ENCODE assay signal across 13 cellular contexts in genomic region chr1:74964508-74964907, GRCh38.
DNase-seq lines count a peak whose midpoint lies in the region; ATAC-seq, FAIRE-seq and TF ChIP-seq lines count a peak whose summit lies in the region.
"Had no signal": no experiment of that assay in that cellular context is flagged by ENCODE, and none has a peak within 500 bp of the region (broad histone marks: within the 10 kb centered on the region; RNA-seq: fewer than 3 reads in every experiment).

No MANE protein-coding gene starts in this region.

- H3K4me3 ChIP-seq in kidney (ENCODE audit: low read length in 2 of 2) (no peak overlapping the region), MM.1S (ENCODE audit: low read length) (no peak overlapping the region)
- no peak overlapping the region for H3K4me3 ChIP-seq in naive thymus-derived CD4-positive, alpha-beta T cell (ENCODE audit: low read length)
- H3K4me3 ChIP-seq: sigmoid colon had no signal

- TF ChIP-seq CTCF in glutamatergic neuron (IDR thresholded peaks at IDR 0.05; ENCODE audit: partially characterized antibody, unreplicated experiment) (no peak), kidney (IDR thresholded peaks at IDR 0.05; ENCODE audit: borderline replicate concordance, extremely low read depth, insufficient read depth) (no peak), MM.1S (IDR thresholded peaks at IDR 0.05; ENCODE audit: low read length) (no peak)

- no peak for FAIRE-seq in kidney (lab: Jason Lieb, UNC)
- FAIRE-seq: islet of Langerhans had no signal

- no peak for ATAC-seq in naive thymus-derived CD4-positive, alpha-beta T cell

- no peaks in the 10 kb centered on the region for H3K9me3 Mint-ChIP-seq in glutamatergic neuron (ENCODE audit: unreplicated experiment)
- peaks cover 0 to 6% (median 0%) of the 10 kb centered on the region in 11 donors for H3K9me3 Mint-ChIP-seq in naive thymus-derived CD4-positive, alpha-beta T cell

- CTCF ChIA-PET in naive thymus-derived CD4-positive, alpha-beta T cell (lab: Charles Lee): no interaction called here

- no peak overlapping the region for H3K9ac ChIP-seq in kidney (ENCODE audit: low read length in 2 of 2)
- H3K9ac ChIP-seq in MM.1S (ENCODE audit: low read length): no peak overlapping the region

- H3K4me2 ChIP-seq in MM.1S (ENCODE audit: low read depth, low read length): no peak overlapping the region

- H3K36me3 ChIP-seq in kidney (ENCODE audit: control insufficient read depth in 1 of 2, insufficient read depth in 2 of 2, low read length in 2 of 2): no peaks in the 10 kb centered on the region
- H3K36me3 ChIP-seq in naive thymus-derived CD4-positive, alpha-beta T cell (ENCODE audit: control insufficient read depth in 2 of 3, insufficient read depth in 3 of 3, low read length in 3 of 3): no peaks in the 10 kb centered on the region
- H3K36me3 ChIP-seq in MM.1S (replicated peaks; ENCODE audit: insufficient read depth, low read length): no peaks in the 10 kb centered on the region
- H3K36me3 ChIP-seq: sigmoid colon had no signal

- POLR2A ChIA-PET in naive thymus-derived CD4-positive, alpha-beta T cell (lab: Charles Lee): no interaction called here

- no peaks in the 10 kb centered on the region for H3F3A ChIP-seq in MM.1S (ENCODE audit: insufficient read depth, low read length)

- H3K9me2 ChIP-seq in MM.1S (replicated peaks; ENCODE audit: insufficient read depth, low read length): no peaks in the 10 kb centered on the region

- H3K36me3 Mint-ChIP-seq in glutamatergic neuron (ENCODE audit: unreplicated experiment): no peaks in the 10 kb centered on the region
- no peaks in the 10 kb centered on the region for H3K36me3 Mint-ChIP-seq in naive thymus-derived CD4-positive, alpha-beta T cell

- intact Hi-C loops in kidney (cut with DNase I): no loop called here
- intact Hi-C loops in naive thymus-derived CD4-positive, alpha-beta T cell (cut with micrococcal nuclease): no loop called here

- peaks cover 7% of the 10 kb centered on the region for H3K4me1 Mint-ChIP-seq in glutamatergic neuron (ENCODE audit: low read depth, unreplicated experiment)
- H3K4me1 Mint-ChIP-seq in naive thymus-derived CD4-positive, alpha-beta T cell: no peaks in the 10 kb centered on the region

- no peaks in the 10 kb centered on the region for H3K79me2 ChIP-seq in MM.1S (ENCODE audit: low read length)

- H3K4me3 Mint-ChIP-seq in glutamatergic neuron (ENCODE audit: unreplicated experiment): no peak overlapping the region
- no peak overlapping the region for H3K4me3 Mint-ChIP-seq in naive thymus-derived CD4-positive, alpha-beta T cell

- no peaks in the 10 kb centered on the region for H4K20me1 ChIP-seq in MM.1S (ENCODE audit: insufficient read depth, low read length)

- H3K27me3 ChIP-seq in naive thymus-derived CD4-positive, alpha-beta T cell (ENCODE audit: control insufficient read depth in 2 of 2, insufficient read depth in 2 of 2, low read length in 2 of 2): no peaks in the 10 kb centered on the region
- no peaks in the 10 kb centered on the region for H3K27me3 ChIP-seq in MM.1S (replicated peaks; ENCODE audit: insufficient read depth, low read length)

- no peak overlapping the region for H3K27ac Mint-ChIP-seq in glutamatergic neuron (ENCODE audit: unreplicated experiment)
- H3K27ac Mint-ChIP-seq in naive thymus-derived CD4-positive, alpha-beta T cell: no peak overlapping the region

- H3K4me1 ChIP-seq in kidney (ENCODE audit: control insufficient read depth in 1 of 2, insufficient read depth in 1 of 2, low read depth in 1 of 2, low read length in 2 of 2): no peaks in the 10 kb centered on the region
- no peaks in the 10 kb centered on the region for H3K4me1 ChIP-seq in naive thymus-derived CD4-positive, alpha-beta T cell (ENCODE audit: control insufficient read depth in 2 of 2, insufficient read depth in 2 of 2, low read length in 2 of 2)
- H3K4me1 ChIP-seq in MM.1S (ENCODE audit: low read length): no peaks in the 10 kb centered on the region
- H3K4me1 ChIP-seq: sigmoid colon had no signal

- DNase-seq in COR-L47 (lab: John Stamatoyannopoulos, UW) (peak; percentile 96), LHCN-M2 (ENCODE audit: low read depth) (peak; percentile 1), NCI-H774 (lab: John Stamatoyannopoulos, UW) (peak; percentile 62), glutamatergic neuron (peak; percentile 53), kidney (no peak), MM.1S (no peak), NCI-H226 (no peak)
- DNase-seq in naive thymus-derived CD4-positive, alpha-beta T cell: no peak
- DNase-seq: activated CD8-positive, alpha-beta memory T cell treated with anti-CD3 and anti-CD28 coated beads, Interleukin-2, amount 50 U/mL, for 48 hours; cortex of kidney; sigmoid colon had no signal

- no peak overlapping the region for H2AFZ ChIP-seq in MM.1S (ENCODE audit: low read length)

- H3K9me3 ChIP-seq in kidney (ENCODE audit: control insufficient read depth in 1 of 2, low read length in 2 of 2) (no peaks in the 10 kb centered on the region), MM.1S (replicated peaks; ENCODE audit: insufficient read depth, low read length) (no peaks in the 10 kb centered on the region)
- H3K9me3 ChIP-seq in naive thymus-derived CD4-positive, alpha-beta T cell (ENCODE audit: control insufficient read depth in 2 of 3, low read length in 3 of 3): no peaks in the 10 kb centered on the region
- H3K9me3 ChIP-seq: sigmoid colon had no signal

- no peak overlapping the region for H3K27ac ChIP-seq in kidney (ENCODE audit: low read depth in 2 of 2, low read length in 2 of 2)
- H3K27ac ChIP-seq in naive thymus-derived CD4-positive, alpha-beta T cell (ENCODE audit: low read depth, low read length): no peak overlapping the region
- no peak overlapping the region for H3K27ac ChIP-seq in MM.1S (ENCODE audit: low read length)
- H3K27ac ChIP-seq: RWPE1, sigmoid colon had no signal

- no peaks in the 10 kb centered on the region for H3K27me3 Mint-ChIP-seq in glutamatergic neuron (ENCODE audit: unreplicated experiment)
- no peaks in the 10 kb centered on the region for H3K27me3 Mint-ChIP-seq in naive thymus-derived CD4-positive, alpha-beta T cell

Comparison
In these comparisons a context has a peak if more than half of its experiments do, and no peak if none do; other contexts are left out.
1. DNase-seq: peak in COR-L47 (single experiment), LHCN-M2 (single experiment), NCI-H774 (single experiment) and glutamatergic neuron (single experiment); none in kidney (single experiment), naive thymus-derived CD4-positive, alpha-beta T cell (0 of 9), MM.1S (single experiment) and NCI-H226 (single experiment).